Comparison of ENCODE assay signal across 27 cellular contexts in genomic region chr13:22642088-22642487, GRCh38.
"Had no signal": no experiment of that assay in that cellular context is flagged by ENCODE, and none has a peak within 500 bp of the region (broad histone marks: within the 10 kb centered on the region; RNA-seq: fewer than 3 reads in every experiment).

No MANE protein-coding gene starts in this region.

- H3K27me3 ChIP-seq: heart right ventricle, hepatocyte, neural progenitor cell, ovary, right atrium auricular region, right lobe of liver, stomach, testis, thyroid gland, transverse colon, upper lobe of left lung had no signal

- H3K27ac ChIP-seq: heart right ventricle, hepatocyte, lower lobe of right lung, neural progenitor cell, ovary, right atrium auricular region, right lobe of liver, stomach, testis, thyroid gland, transverse colon, upper lobe of left lung had no signal

- H3K9me3 ChIP-seq: heart right ventricle, lower lobe of right lung, ovary, right atrium auricular region, right lobe of liver, stomach, testis, thyroid gland, transverse colon, upper lobe of left lung had no signal

- H3K9ac ChIP-seq: neural progenitor cell had no signal

- H2AFZ ChIP-seq: hepatocyte, neural progenitor cell had no signal

- H3K36me3 ChIP-seq: heart right ventricle, lower lobe of right lung, neural progenitor cell, ovary, right atrium auricular region, right lobe of liver, stomach, thyroid gland, transverse colon, upper lobe of left lung had no signal

- H3K4me1 ChIP-seq: heart right ventricle, lower lobe of right lung, neural progenitor cell, right atrium auricular region, right lobe of liver, stomach, testis, thyroid gland, transverse colon, upper lobe of left lung had no signal

- H3K4me2 ChIP-seq: hepatocyte, neural progenitor cell, smooth muscle cell had no signal

- DNase-seq: heart right ventricle; kidney glomerular epithelial cell; left cardiac atrium; lower lobe of right lung; mammary epithelial cell; mesendoderm; naive B cell; natural killer cell; nephron progenitor cell; ovary; right lobe of liver; stimulated activated CD4-positive, alpha-beta T cell treated with anti-CD3 and anti-CD28 coated beads, Interleukin-1b, Interleukin-23, amount 100 ng/mL, for 48 hours; stimulated activated CD4-positive, alpha-beta T cell treated with anti-CD3 and anti-CD28 coated beads, Interleukin-2, amount 100 ng/mL, for 48 hours; stimulated activated CD4-positive, alpha-beta T cell treated with anti-CD3 and anti-CD28 coated beads, Interleukin-4, amount 100 ng/mL, for 4 hours; stimulated activated CD8-positive, alpha-beta memory T cell treated with anti-CD3 and anti-CD28 coated beads, Interleukin-4, amount 100 ng/mL, for 48 hours; stimulated activated naive B cell treated with anti-CD40 and anti-IgM and Interleukin-4, amounts not matched to agents 10 μg/mL and 1 μg/mL and 100 μg/mL, for 72 hours; stimulated activated naive CD8-positive, alpha-beta T cell treated with anti-CD3 and anti-CD28 coated beads, Interleukin-15, Interleukin-2, amounts not matched to agents 100 U/mL and 50 U/mL, for 24 hours; stomach; testis; thyroid gland; transverse colon had no signal

- ATAC-seq: heart right ventricle; left lobe of liver; lower lobe of right lung; natural killer cell; stimulated activated naive B cell treated with anti-CD40 and anti-IgM and Interleukin-4, amounts not matched to agents 10 μg/mL and 1 μg/mL and 100 μg/mL, for 72 hours; stimulated activated naive CD8-positive, alpha-beta T cell treated with anti-CD3 and anti-CD28 coated beads, Interleukin-15, Interleukin-2, amounts not matched to agents 100 U/mL and 50 U/mL, for 24 hours had no signal

- H3K4me3 ChIP-seq: heart right ventricle, hepatocyte, lower lobe of right lung, neural progenitor cell, ovary, right atrium auricular region, right lobe of liver, smooth muscle cell, stomach, testis, thyroid gland, transverse colon, upper lobe of left lung had no signal
